14 cellular contexts compared by ENCODE assay signal in genomic region chr11:118532091-118532490, GRCh38. TPM values are rescaled to one million over a fixed set of nuclear protein-coding genes. Genes with fewer than 3 reads are reported as not detected.
DNase-seq lines count a peak whose midpoint lies in the region; ATAC-seq, FAIRE-seq and TF ChIP-seq lines count a peak whose summit lies in the region.
"Had no signal": no experiment of that assay in that cellular context is flagged by ENCODE, and none has a peak within 500 bp of the region (broad histone marks: within the 10 kb centered on the region; RNA-seq: fewer than 3 reads in every experiment).

No MANE protein-coding gene starts in this region.

- H3K4me3 ChIP-seq in smooth muscle cell = peak overlapping the region; percentile 68

- no peak overlapping the region for H2AFZ ChIP-seq in smooth muscle cell (ENCODE audit: low read depth)

- peaks cover 7% of the 10 kb centered on the region for H3K4me1 ChIP-seq in smooth muscle cell (ENCODE audit: low read depth)

- H3K4me2 ChIP-seq in smooth muscle cell = peak overlapping the region; percentile 95

- H3K79me2 ChIP-seq in smooth muscle cell (ENCODE audit: low read depth) = no peaks in the 10 kb centered on the region

- H4K20me1 ChIP-seq in smooth muscle cell (ENCODE audit: low read depth) = no peaks in the 10 kb centered on the region

- no peaks in the 10 kb centered on the region for H3F3A ChIP-seq in smooth muscle cell (ENCODE audit: low read depth)

- H3K9ac ChIP-seq in smooth muscle cell (ENCODE audit: low read depth) = no peak overlapping the region
- H3K9ac ChIP-seq: GM23248, KMS-11 had no signal

- no peak for FAIRE-seq in GM19239 (lab: Jason Lieb, UNC)
- FAIRE-seq: A204.1 had no signal

- H3K27me3 ChIP-seq in smooth muscle cell (ENCODE audit: low read depth) = no peaks in the 10 kb centered on the region

- H3K9me3 ChIP-seq in smooth muscle cell (replicated peaks; ENCODE audit: low read depth) = no peaks in the 10 kb centered on the region

- ATAC-seq in HG03457 (IDR thresholded peaks at IDR 0.05; ENCODE audit: unreplicated experiment) = no peak
- no peak for ATAC-seq in HG02588 (IDR thresholded peaks at IDR 0.05; ENCODE audit: unreplicated experiment)

- H3K9me3 Mint-ChIP-seq in T-helper 1 cell treated with Interleukin-12 subunit alpha and Interleukin-12 subunit beta and Interleukin-4 antibody, amounts not matched to agents 30 μg/mL and 1 μg/mL, for 36 hours = no peaks in the 10 kb centered on the region
- no peaks in the 10 kb centered on the region for H3K9me3 Mint-ChIP-seq in activated T-helper 1 cell treated with anti-CD3 and anti-CD28 coated beads, Interleukin-12 subunit alpha, Interleukin-12 subunit beta, Interleukin-2, Interleukin-4 antibody, amounts not matched to agents 30 ng/mL and 10 ng/mL and 1 ng/mL, durations not matched to agents 14 hours and 24 hours and 36 hours
- H3K9me3 Mint-ChIP-seq in immature natural killer cell = no peaks in the 10 kb centered on the region

- H3K36me3 Mint-ChIP-seq in T-helper 1 cell treated with Interleukin-12 subunit alpha and Interleukin-12 subunit beta and Interleukin-4 antibody, amounts not matched to agents 30 μg/mL and 1 μg/mL, for 36 hours (ENCODE audit: low read depth) = peaks cover 10% of the 10 kb centered on the region
- peaks cover 6% of the 10 kb centered on the region for H3K36me3 Mint-ChIP-seq in activated T-helper 1 cell treated with anti-CD3 and anti-CD28 coated beads, Interleukin-12 subunit alpha, Interleukin-12 subunit beta, Interleukin-2, Interleukin-4 antibody, amounts not matched to agents 30 ng/mL and 10 ng/mL and 1 ng/mL, durations not matched to agents 14 hours and 24 hours and 36 hours (ENCODE audit: low read depth)
- no peaks in the 10 kb centered on the region for H3K36me3 Mint-ChIP-seq in immature natural killer cell

- 92% methylated on average over 10 of the region's 10 CpGs for WGBS in smooth muscle cell (ENCODE audit: low lambda C conversion rate)

- H3K4me1 Mint-ChIP-seq in T-helper 1 cell treated with Interleukin-12 subunit alpha and Interleukin-12 subunit beta and Interleukin-4 antibody, amounts not matched to agents 30 μg/mL and 1 μg/mL, for 36 hours (ENCODE audit: low read depth) = peaks cover 24% of the 10 kb centered on the region
- H3K4me1 Mint-ChIP-seq in activated T-helper 1 cell treated with anti-CD3 and anti-CD28 coated beads, Interleukin-12 subunit alpha, Interleukin-12 subunit beta, Interleukin-2, Interleukin-4 antibody, amounts not matched to agents 30 ng/mL and 10 ng/mL and 1 ng/mL, durations not matched to agents 14 hours and 24 hours and 36 hours (ENCODE audit: low read depth) = peaks cover 21% of the 10 kb centered on the region
- H3K4me1 Mint-ChIP-seq in immature natural killer cell = peaks cover 19 to 32% of the 10 kb centered on the region in 2 donors

- intact Hi-C loops in activated T-helper 1 cell treated with anti-CD3 and anti-CD28 coated beads, Interleukin-12 subunit alpha, Interleukin-12 subunit beta, Interleukin-2, Interleukin-4 antibody, amounts not matched to agents 30 ng/mL and 10 ng/mL and 1 ng/mL, durations not matched to agents 14 hours and 24 hours and 36 hours (cut with micrococcal nuclease) = no loop called here

- no peaks in the 10 kb centered on the region for H3K36me3 ChIP-seq in smooth muscle cell (ENCODE audit: low read depth)

- no peak overlapping the region for H3K27ac ChIP-seq in smooth muscle cell (ENCODE audit: low read depth)
- H3K27ac ChIP-seq: GM23248, KMS-11 had no signal

- TF ChIP-seq CTCF in smooth muscle cell (IDR thresholded peaks at IDR 0.05; ENCODE audit: borderline replicate concordance, insufficient read depth, poor library complexity, severe bottlenecking) = no peak

- peak overlapping the region; percentile 77 for H3K27ac Mint-ChIP-seq in T-helper 1 cell treated with Interleukin-12 subunit alpha and Interleukin-12 subunit beta and Interleukin-4 antibody, amounts not matched to agents 30 μg/mL and 1 μg/mL, for 36 hours
- H3K27ac Mint-ChIP-seq in activated T-helper 1 cell treated with anti-CD3 and anti-CD28 coated beads, Interleukin-12 subunit alpha, Interleukin-12 subunit beta, Interleukin-2, Interleukin-4 antibody, amounts not matched to agents 30 ng/mL and 10 ng/mL and 1 ng/mL, durations not matched to agents 14 hours and 24 hours and 36 hours = no peak overlapping the region
- peak overlapping the region in 3 of 6 donors; percentile 11 to 77 (median 29) for H3K27ac Mint-ChIP-seq in immature natural killer cell

- no peaks in the 10 kb centered on the region for H3K27me3 Mint-ChIP-seq in T-helper 1 cell treated with Interleukin-12 subunit alpha and Interleukin-12 subunit beta and Interleukin-4 antibody, amounts not matched to agents 30 μg/mL and 1 μg/mL, for 36 hours (ENCODE audit: low read depth)
- no peaks in the 10 kb centered on the region for H3K27me3 Mint-ChIP-seq in activated T-helper 1 cell treated with anti-CD3 and anti-CD28 coated beads, Interleukin-12 subunit alpha, Interleukin-12 subunit beta, Interleukin-2, Interleukin-4 antibody, amounts not matched to agents 30 ng/mL and 10 ng/mL and 1 ng/mL, durations not matched to agents 14 hours and 24 hours and 36 hours (ENCODE audit: insufficient read depth)
- peaks cover 2 to 9% (median 5%) of the 10 kb centered on the region in 3 donors for H3K27me3 Mint-ChIP-seq in immature natural killer cell (ENCODE audit: low read depth in 3 of 3)

- peak overlapping the region; percentile 92 for H3K4me3 Mint-ChIP-seq in T-helper 1 cell treated with Interleukin-12 subunit alpha and Interleukin-12 subunit beta and Interleukin-4 antibody, amounts not matched to agents 30 μg/mL and 1 μg/mL, for 36 hours
- peak overlapping the region; percentile 89 for H3K4me3 Mint-ChIP-seq in activated T-helper 1 cell treated with anti-CD3 and anti-CD28 coated beads, Interleukin-12 subunit alpha, Interleukin-12 subunit beta, Interleukin-2, Interleukin-4 antibody, amounts not matched to agents 30 ng/mL and 10 ng/mL and 1 ng/mL, durations not matched to agents 14 hours and 24 hours and 36 hours
- peak overlapping the region; percentile 89 to 96 (median 89) for H3K4me3 Mint-ChIP-seq in immature natural killer cell

- no peak for DNase-seq in T-helper 1 cell
- no peak for DNase-seq in activated T-helper 1 cell treated with anti-CD3 and anti-CD28 coated beads, Interleukin-12 subunit alpha, Interleukin-12 subunit beta, Interleukin-2, Interleukin-4 antibody, amounts not matched to agents 30 ng/mL and 10 ng/mL and 1 ng/mL, durations not matched to agents 14 hours and 24 hours and 36 hours (ENCODE audit: low spot score)
- DNase-seq in immature natural killer cell = no peak
- no peak for DNase-seq in smooth muscle cell (lab: John Stamatoyannopoulos, UW; ENCODE audit: unreplicated experiment)
- DNase-seq in GM19239 (ENCODE audit: insufficient read length, low spot score) = no peak
- DNase-seq: effector CD4-positive, alpha-beta T cell; NCI-H82; stimulated activated CD4-positive, alpha-beta T cell treated with anti-CD3 and anti-CD28 coated beads, Interleukin-4, amount 100 ng/mL, for 1 hour had no signal

RNA-seq across cellular contexts. Expression of gene TMEM25, which starts 1.1 kb away (rescaled TPM):
- 13.6 and 15.0 TPM in 2 replicates for total RNA-seq in activated T-helper 1 cell treated with anti-CD3 and anti-CD28 coated beads, Interleukin-12 subunit alpha, Interleukin-12 subunit beta, Interleukin-2, Interleukin-4 antibody, amounts not matched to agents 30 ng/mL and 10 ng/mL and 1 ng/mL, durations not matched to agents 14 hours and 24 hours and 36 hours
- 10 to 100 TPM in 2 of 3 donors, 1 to 10 TPM in 1; 9.6 to 16.8 (median 10.8) TPM for polyA plus RNA-seq in immature natural killer cell
- 21.1 and 48.1 TPM in 2 replicates for total RNA-seq in smooth muscle cell
- polyA plus RNA-seq in smooth muscle cell = 23.9 and 27.5 TPM in 2 replicates

RNA-seq across cellular contexts. Expression of gene TTC36, which starts 4.8 kb away (rescaled TPM):
- 0.59 and 0.91 TPM in 2 replicates for total RNA-seq in activated T-helper 1 cell treated with anti-CD3 and anti-CD28 coated beads, Interleukin-12 subunit alpha, Interleukin-12 subunit beta, Interleukin-2, Interleukin-4 antibody, amounts not matched to agents 30 ng/mL and 10 ng/mL and 1 ng/mL, durations not matched to agents 14 hours and 24 hours and 36 hours
- polyA plus RNA-seq in immature natural killer cell (under 1 TPM; 0.37 to 0.50 (median 0.50) TPM), smooth muscle cell (0.31 and 1.5 TPM in 2 replicates)
- total RNA-seq in smooth muscle cell = 4.6 TPM in 1 of 2 replicates, not detected in the other

RNA-seq across cellular contexts. Expression of gene IFT46, which starts 33.6 kb away (rescaled TPM):
- total RNA-seq in activated T-helper 1 cell treated with anti-CD3 and anti-CD28 coated beads, Interleukin-12 subunit alpha, Interleukin-12 subunit beta, Interleukin-2, Interleukin-4 antibody, amounts not matched to agents 30 ng/mL and 10 ng/mL and 1 ng/mL, durations not matched to agents 14 hours and 24 hours and 36 hours = 17.7 and 18.4 TPM in 2 replicates
- polyA plus RNA-seq in immature natural killer cell (1 to 10 TPM; 5.9 to 8.1 (median 7.4) TPM), smooth muscle cell (11.9 and 12.8 TPM in 2 replicates)
- total RNA-seq in smooth muscle cell = 31.6 and 52.3 TPM in 2 replicates

RNA-seq across cellular contexts. Expression of gene ARCN1, which starts 40.1 kb away (rescaled TPM):
- total RNA-seq in activated T-helper 1 cell treated with anti-CD3 and anti-CD28 coated beads, Interleukin-12 subunit alpha, Interleukin-12 subunit beta, Interleukin-2, Interleukin-4 antibody, amounts not matched to agents 30 ng/mL and 10 ng/mL and 1 ng/mL, durations not matched to agents 14 hours and 24 hours and 36 hours = 162 and 165 TPM in 2 replicates
- polyA plus RNA-seq in immature natural killer cell (100 to 1,000 TPM in 2 of 3 donors, 10 to 100 TPM in 1; 99.9 to 164 (median 157) TPM), smooth muscle cell (228 and 285 TPM in 2 replicates)
- 314 and 331 TPM in 2 replicates for total RNA-seq in smooth muscle cell
